1 cellular context compared by ENCODE assay signal in genomic region chr1:29121951-29122661, GRCh38.
A peak's percentile ranks its signal among the peaks of the same experiment; 100 is the strongest.
TF ChIP-seq lines count a peak whose summit lies in the region.

No MANE protein-coding gene starts in this region.

TF ChIP-seq in HEK293, 187 proteins besides CTCF, POLR2A, EP300 and RAD21 (continued from another document):
- TF ChIP-seq ZBTB11 (tag by site-specific recombination; conservative IDR thresholded peaks at IDR 0.05; ENCODE audit: low read depth), result no peak
- TF ChIP-seq ZIC2 (tag by site-specific recombination; IDR thresholded peaks at IDR 0.05), result peak; percentile 48; the same call in 1 of the 2 replicates
- no peak for TF ChIP-seq RBAK (tag by site-specific recombination; IDR thresholded peaks at IDR 0.05)
- TF ChIP-seq GLIS2 (tag by site-specific recombination; IDR thresholded peaks at IDR 0.05), result peak; percentile 45; the same call in 1 of the 2 replicates
- 0 out of 2 replicates have a peak, but pooled peaks have one; percentile 34 for TF ChIP-seq ZFP69B (tag by site-specific recombination; IDR thresholded peaks at IDR 0.05)
- TF ChIP-seq ZNF560 (tag by site-specific recombination; IDR thresholded peaks at IDR 0.05; ENCODE audit: borderline replicate concordance), result no peak
- TF ChIP-seq ZNF132 (tag by site-specific recombination; IDR thresholded peaks at IDR 0.05; ENCODE audit: borderline replicate concordance), result no peak
- no peak for TF ChIP-seq ZNF16 (tag by site-specific recombination; IDR thresholded peaks at IDR 0.05; ENCODE audit: low read depth)
- TF ChIP-seq ZNF571 (tag by site-specific recombination; IDR thresholded peaks at IDR 0.05), result no peak
- TF ChIP-seq ZNF248 (tag by site-specific recombination; IDR thresholded peaks at IDR 0.05), result no peak
- TF ChIP-seq SALL2 (tag by site-specific recombination; IDR thresholded peaks at IDR 0.05; ENCODE audit: borderline replicate concordance), result no peak
- TF ChIP-seq ZBTB26 (tag by site-specific recombination; optimal IDR thresholded peaks at IDR 0.05), result peak; percentile 39
- TF ChIP-seq ZNF654 (tag by site-specific recombination; IDR thresholded peaks at IDR 0.05; ENCODE audit: low read depth), result no peak
- TF ChIP-seq ZNF626 (tag by site-specific recombination; IDR thresholded peaks at IDR 0.05), result no peak
- TF ChIP-seq GLIS1 (tag by site-specific recombination; IDR thresholded peaks at IDR 0.05), result peak; percentile 79
- TF ChIP-seq ZNF175 (tag by site-specific recombination; IDR thresholded peaks at IDR 0.05), result no peak
- TF ChIP-seq ZNF157 (tag by site-specific recombination; IDR thresholded peaks at IDR 0.05), result no peak
- TF ChIP-seq SP3 (tag by site-specific recombination; IDR thresholded peaks at IDR 0.05), result no peak
- TF ChIP-seq ZSCAN30 (tag by site-specific recombination; IDR thresholded peaks at IDR 0.05), result no peak
- TF ChIP-seq PATZ1 (tag by site-specific recombination; IDR thresholded peaks at IDR 0.05), result peak; percentile 41; the same call in 1 of the 2 replicates
- no peak for TF ChIP-seq PRDM4 (tag by site-specific recombination; IDR thresholded peaks at IDR 0.05)
- 0 out of 2 replicates have a peak, but pooled peaks have one; percentile 14 for TF ChIP-seq ZNF600 (tag by site-specific recombination; IDR thresholded peaks at IDR 0.05)
- TF ChIP-seq KLF16 (tag by site-specific recombination; IDR thresholded peaks at IDR 0.05), result no peak
- peak; percentile 16; the same call in 1 of the 2 replicates for TF ChIP-seq ZBTB8A (tag by site-specific recombination; IDR thresholded peaks at IDR 0.05)
- no peak for TF ChIP-seq ZNF558 (tag by site-specific recombination; IDR thresholded peaks at IDR 0.05)
- peak; percentile 92 for TF ChIP-seq ZNF341 (tag by site-specific recombination; IDR thresholded peaks at IDR 0.05; ENCODE audit: low read depth)
- peak; percentile 63; the same call in 1 of the 2 replicates for TF ChIP-seq KLF8 (tag by site-specific recombination; IDR thresholded peaks at IDR 0.05)
TF ChIP-seq in HEK293: peak in this region for 15.
